ENCODE assay signal across 8 cellular contexts in the genomic region with DNA sequence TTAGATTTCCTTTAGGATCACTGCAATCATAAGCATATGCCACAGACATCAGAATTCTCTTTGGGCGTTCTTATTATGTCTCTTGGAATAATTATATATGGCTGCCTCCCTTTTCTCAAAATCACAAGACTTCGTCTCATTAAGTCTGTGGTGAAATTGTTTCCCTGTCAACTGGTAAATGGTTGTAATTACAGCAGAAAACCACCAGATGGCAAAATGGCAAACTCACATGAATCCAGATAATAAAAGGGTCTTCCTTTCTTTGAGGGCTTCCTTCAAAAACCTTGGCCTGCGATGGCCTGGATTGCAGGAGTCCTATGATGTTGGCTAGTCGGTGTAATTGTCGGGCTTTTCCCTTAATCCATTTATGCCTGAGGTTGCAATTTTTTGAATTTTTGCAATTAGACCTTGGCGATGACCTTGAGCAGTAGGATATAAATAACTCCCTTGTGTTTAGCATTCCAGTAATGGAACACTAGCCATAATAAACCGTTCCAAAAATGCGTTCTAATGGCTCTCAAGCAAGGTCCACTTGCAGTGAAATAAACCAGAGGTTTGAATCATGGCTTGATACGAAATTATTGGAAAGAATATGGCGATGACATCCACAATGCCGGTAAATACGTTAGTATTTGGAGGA.
DNase-seq lines count a peak whose midpoint lies in the region; ATAC-seq, FAIRE-seq and TF ChIP-seq lines count a peak whose summit lies in the region.

No MANE protein-coding gene starts in this region.

- H4K20me1 ChIP-seq in GM12878 (ENCODE audit: control insufficient read depth, insufficient read depth): no peaks in the 10 kb centered on the region

- POLR2A ChIA-PET in CD8-positive, alpha-beta T cell (lab: Charles Lee): no interaction called here
- POLR2A ChIA-PET in GM12878 (lab: Charles Lee): no interaction called here

- H3K27me3 ChIP-seq in CD8-positive, alpha-beta T cell (ENCODE audit: insufficient read depth, low read length): no peaks in the 10 kb centered on the region
- H3K27me3 ChIP-seq in GM12878 (replicated peaks in 1 of 2; ENCODE audit: control insufficient read depth in 2 of 2, insufficient read depth in 2 of 2, low read length in 1 of 2) (no peaks in the 10 kb centered on the region), kidney epithelial cell (ENCODE audit: control insufficient read depth, insufficient read depth, low read length) (no peaks in the 10 kb centered on the region)

- no peaks in the 10 kb centered on the region for H3K79me2 ChIP-seq in GM12878 (ENCODE audit: control insufficient read depth, insufficient read depth, low read length)

- DNase-seq in CD8-positive, alpha-beta T cell: no peak
- DNase-seq in NCI-H146 (lab: John Stamatoyannopoulos, UW): peak; percentile 38
- DNase-seq in GM12878 (ENCODE audit: low read depth, low spot score): no peak
- DNase-seq in kidney epithelial cell (ENCODE audit: low read depth): no peak
- no peak for DNase-seq in NK-92 treated with Interleukin-12 subunit alpha and Interleukin-12 subunit beta, amount 100 ng/mL, for 24 hours (lab: John Stamatoyannopoulos, UW)

- TF ChIP-seq RAD21 in GM12878 (IDR thresholded peaks at IDR 0.05; ENCODE audit: insufficient read depth, low read depth, low read length): peak; percentile 60

- TF ChIP-seq CTCF in CD8-positive, alpha-beta T cell (IDR thresholded peaks at IDR 0.05): peak; percentile 42
- peak; percentile 45 to 56 (median 49); a peak in 5 of 6 replicates for TF ChIP-seq CTCF in GM12878 (IDR thresholded peaks at IDR 0.05 in 2 of 3, conservative IDR thresholded peaks at IDR 0.05 in 1 of 3; ENCODE audit: control insufficient read depth in 2 of 3, extremely low read depth in 1 of 3, insufficient read depth in 1 of 3, low read depth in 3 of 3, low read length in 3 of 3)
- TF ChIP-seq CTCF in kidney epithelial cell (IDR thresholded peaks at IDR 0.05; ENCODE audit: insufficient read depth, low read length, poor library complexity, severe bottlenecking): peak; percentile 53

- 26% methylated on average over 12 of the region's 12 CpGs for WGBS in GM12878 (ENCODE audit: insufficient coverage, insufficient replicate concordance, low lambda C conversion rate, missing lambda C conversion rate)

- no peak overlapping the region for H3K9ac ChIP-seq in GM12878 (ENCODE audit: control insufficient read depth, insufficient read depth, low read length)

- no peak for ATAC-seq in CD8-positive, alpha-beta T cell
- peak; percentile 65 for ATAC-seq in GM19351 (IDR thresholded peaks at IDR 0.05; ENCODE audit: unreplicated experiment)
- ATAC-seq in GM12878: peak; percentile 52; the same call in 2 of the 3 replicates
- ATAC-seq in HG03108 (IDR thresholded peaks at IDR 0.05; ENCODE audit: unreplicated experiment): no peak
- ATAC-seq in esophagus mucosa: no peak

- intact Hi-C loops in CD8-positive, alpha-beta T cell (cut with DNase I, micrococcal nuclease): loop anchor here in 1 of 2 experiments (1.0 kb wide), 1 partner anchor 551 kb away; no protein-coding TSS in a partner anchor
- intact Hi-C loops in GM12878 (cut with micrococcal nuclease; ENCODE audit: unreplicated experiment): loop anchor here (1.0 to 10.0 kb wide), 2 partner anchors 551 to 1107 kb away; no protein-coding TSS in a partner anchor

- no TSS peak for BruUV-seq in GM12878 (replicated peaks; lab: Mats Ljungman, UMichigan)

- H3K27me3 Mint-ChIP-seq in CD8-positive, alpha-beta T cell (ENCODE audit: low read depth): no peaks in the 10 kb centered on the region

- no peak overlapping the region for H2AFZ ChIP-seq in GM12878 (ENCODE audit: control insufficient read depth, low read depth, low read length)

- CTCF ChIA-PET in CD8-positive, alpha-beta T cell (lab: Charles Lee): interaction anchor here (1.0 kb wide), 1 partner anchor 551 kb away, joined by 4 read pairs; no protein-coding TSS in a partner anchor
- CTCF ChIA-PET in GM12878 (lab: Yijun Ruan, JAX): interaction anchor here (0.6 to 2.7 kb wide), 5 partner anchors 117 to 561 kb away, joined by 3 to 21 read pairs (median 3); no protein-coding TSS in a partner anchor

- no peak overlapping the region for H3K4me3 ChIP-seq in CD8-positive, alpha-beta T cell (ENCODE audit: low read depth, low read length)
- H3K4me3 ChIP-seq in GM12878 (no peak overlapping the region), kidney epithelial cell (ENCODE audit: low read depth, low read length) (no peak overlapping the region)

- H3K9me3 Mint-ChIP-seq in CD8-positive, alpha-beta T cell: no peaks in the 10 kb centered on the region

- no peaks in the 10 kb centered on the region for H3K36me3 Mint-ChIP-seq in CD8-positive, alpha-beta T cell

- TF ChIP-seq POLR2A in GM12878 (IDR thresholded peaks at IDR 0.05; ENCODE audit: low read depth, low read length): no peak

- SMC1A ChIA-PET in GM12878 (lab: Charles Lee; ENCODE audit: uncharacterized antibody, unreplicated experiment): interaction anchor here (1.2 kb wide), 1 partner anchor 552 kb away, joined by 6 read pairs; no protein-coding TSS in a partner anchor

- no peak overlapping the region for H3K4me3 Mint-ChIP-seq in CD8-positive, alpha-beta T cell

- H3K36me3 ChIP-seq in CD8-positive, alpha-beta T cell (ENCODE audit: insufficient read depth, low read length): no peaks in the 10 kb centered on the region
- H3K36me3 ChIP-seq in GM12878 (ENCODE audit: control insufficient read depth in 2 of 2, insufficient read depth in 2 of 2, low read length in 1 of 2): no peaks in the 10 kb centered on the region
- H3K36me3 ChIP-seq in kidney epithelial cell (ENCODE audit: control insufficient read depth, insufficient read depth, low read length): no peaks in the 10 kb centered on the region

- in situ Hi-C loops in GM12878 (cut with MboI): loop anchor here (5.0 kb wide), 1 partner anchor 549 kb away; no protein-coding TSS in a partner anchor

- H3K27ac Mint-ChIP-seq in CD8-positive, alpha-beta T cell: no peak overlapping the region

- TF ChIP-seq EP300 in GM12878 (IDR thresholded peaks at IDR 0.05; ENCODE audit: borderline replicate concordance in 1 of 2, control insufficient read depth in 1 of 2, low read depth in 2 of 2, low read length in 2 of 2): no peak

- no peaks in the 10 kb centered on the region for H3K9me3 ChIP-seq in CD8-positive, alpha-beta T cell (ENCODE audit: low read length)
- no peaks in the 10 kb centered on the region for H3K9me3 ChIP-seq in GM12878 (replicated peaks; ENCODE audit: control insufficient read depth, insufficient read depth, low read length)

- peak; percentile 82 for FAIRE-seq in GM12878 (lab: Jason Lieb, UNC)

- no peak overlapping the region for H3K27ac ChIP-seq in CD8-positive, alpha-beta T cell (ENCODE audit: low read depth, low read length)
- no peak overlapping the region for H3K27ac ChIP-seq in GM12878 (ENCODE audit: control insufficient read depth, insufficient read depth)

- no peaks in the 10 kb centered on the region for H3K4me1 Mint-ChIP-seq in CD8-positive, alpha-beta T cell (ENCODE audit: low read depth)

- no peak overlapping the region for H3K4me2 ChIP-seq in GM12878 (ENCODE audit: control insufficient read depth, insufficient read depth)

- H3K4me1 ChIP-seq in CD8-positive, alpha-beta T cell (ENCODE audit: insufficient read depth, low read length): no peaks in the 10 kb centered on the region
- H3K4me1 ChIP-seq in GM12878 (ENCODE audit: control insufficient read depth, insufficient read depth, low read length): no peaks in the 10 kb centered on the region

- RAD21 ChIA-PET in GM12878 (lab: Charles Lee; ENCODE audit: unreplicated experiment): interaction anchor here (0.9 to 1.5 kb wide), 2 partner anchors 552 to 559 kb away, joined by 3 to 8 read pairs; no protein-coding TSS in a partner anchor

TF ChIP-seq in GM12878, 131 proteins besides CTCF, POLR2A, EP300 and RAD21:
- TF ChIP-seq, protein P1, sequence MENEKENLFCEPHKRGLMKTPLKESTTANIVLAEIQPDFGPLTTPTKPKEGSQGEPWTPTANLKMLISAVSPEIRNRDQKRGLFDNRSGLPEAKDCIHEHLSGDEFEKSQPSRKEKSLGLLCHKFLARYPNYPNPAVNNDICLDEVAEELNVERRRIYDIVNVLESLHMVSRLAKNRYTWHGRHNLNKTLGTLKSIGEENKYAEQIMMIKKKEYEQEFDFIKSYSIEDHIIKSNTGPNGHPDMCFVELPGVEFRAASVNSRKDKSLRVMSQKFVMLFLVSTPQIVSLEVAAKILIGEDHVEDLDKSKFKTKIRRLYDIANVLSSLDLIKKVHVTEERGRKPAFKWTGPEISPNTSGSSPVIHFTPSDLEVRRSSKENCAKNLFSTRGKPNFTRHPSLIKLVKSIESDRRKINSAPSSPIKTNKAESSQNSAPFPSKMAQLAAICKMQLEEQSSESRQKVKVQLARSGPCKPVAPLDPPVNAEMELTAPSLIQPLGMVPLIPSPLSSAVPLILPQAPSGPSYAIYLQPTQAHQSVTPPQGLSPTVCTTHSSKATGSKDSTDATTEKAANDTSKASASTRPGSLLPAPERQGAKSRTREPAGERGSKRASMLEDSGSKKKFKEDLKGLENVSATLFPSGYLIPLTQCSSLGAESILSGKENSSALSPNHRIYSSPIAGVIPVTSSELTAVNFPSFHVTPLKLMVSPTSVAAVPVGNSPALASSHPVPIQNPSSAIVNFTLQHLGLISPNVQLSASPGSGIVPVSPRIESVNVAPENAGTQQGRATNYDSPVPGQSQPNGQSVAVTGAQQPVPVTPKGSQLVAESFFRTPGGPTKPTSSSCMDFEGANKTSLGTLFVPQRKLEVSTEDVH (IDR thresholded peaks at IDR 0.05; ENCODE audit: low read depth, partially characterized antibody): no peak
- TF ChIP-seq SMC3 (IDR thresholded peaks at IDR 0.05; ENCODE audit: borderline replicate concordance, low read length): peak; percentile 65; the same call in 1 of the 2 replicates
- peak; percentile 24; the same call in 1 of the 2 replicates for TF ChIP-seq ESRRA (IDR thresholded peaks at IDR 0.05; ENCODE audit: low read length)
TF ChIP-seq in GM12878: peak in this region for 2.

Comparison
In these comparisons a context has a peak if more than half of its experiments do, and no peak if none do; other contexts are left out.
1. ATAC-seq: peak in GM19351 (single experiment) and GM12878 (single experiment); none in CD8-positive, alpha-beta T cell (single experiment), HG03108 (single experiment) and esophagus mucosa (single experiment).
2. Peak in every context shown above with its lines, with median percentiles within 50 percentile points of each other: CTCF ChIP-seq.